ENCODE assay signal across 8 cellular contexts in the genomic region with DNA sequence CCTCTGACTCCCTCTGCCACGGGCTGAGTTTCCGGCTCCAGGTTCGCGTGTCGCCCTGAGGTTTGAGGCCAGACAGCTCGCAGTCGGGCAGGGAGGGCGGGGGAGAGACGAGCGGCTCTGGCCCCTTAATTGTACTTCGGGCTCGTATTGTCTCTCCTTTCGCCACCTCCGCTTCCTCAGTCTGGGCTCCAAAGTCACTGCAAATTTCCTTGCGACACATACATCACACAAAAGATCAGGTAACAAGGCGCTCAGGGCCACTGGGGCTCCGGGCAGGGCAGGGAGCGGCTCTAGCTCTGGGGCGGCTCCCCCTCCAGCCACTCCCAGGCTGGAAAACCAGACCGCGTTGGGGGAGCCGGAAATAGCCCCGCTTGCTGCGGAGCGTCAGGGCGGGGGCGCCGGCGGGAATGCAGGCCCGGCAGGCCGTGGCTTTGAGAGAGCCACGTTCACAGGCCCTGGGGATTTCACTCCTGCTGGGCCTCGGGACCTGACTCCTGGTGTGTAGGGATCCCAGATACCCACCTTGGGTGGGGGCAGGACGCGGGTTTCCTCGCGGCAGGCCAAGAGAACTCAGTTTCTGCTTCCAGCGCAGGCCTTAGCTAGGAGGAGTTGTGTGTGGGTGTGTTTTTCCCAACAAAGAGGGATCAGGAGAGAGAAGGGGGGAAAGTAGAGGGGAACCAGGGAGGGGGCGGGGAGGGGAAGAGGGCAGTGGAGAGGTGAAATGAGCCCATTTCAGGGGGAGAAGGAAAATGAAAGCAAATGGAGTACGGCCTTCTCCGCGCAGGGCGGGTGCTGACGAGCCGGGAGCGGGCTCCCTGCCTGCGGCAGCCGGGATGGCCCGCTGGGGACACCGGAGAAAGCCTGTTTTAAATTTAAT. TPM values are rescaled to one million over a fixed set of nuclear protein-coding genes. Genes with fewer than 3 reads are reported as not detected.
DNase-seq lines count a peak whose midpoint lies in the region; ATAC-seq and TF ChIP-seq lines count a peak whose summit lies in the region.

No MANE protein-coding gene starts in this region.

- peaks cover 30% of the 10 kb centered on the region for H3K4me1 ChIP-seq in mesenchymal stem cell (ENCODE audit: control insufficient read depth, insufficient read depth, low read depth, low read length)

- peak overlapping the region; percentile 5 to 64 for H3K4ac ChIP-seq in mesenchymal stem cell (ENCODE audit: low read depth in 1 of 2, low read length in 2 of 2)

- H3K27ac ChIP-seq in mesenchymal stem cell (ENCODE audit: low read length, poor library complexity, severe bottlenecking): peak overlapping the region; percentile 83

- no peaks in the 10 kb centered on the region for H3K9me3 ChIP-seq in mesenchymal stem cell (ENCODE audit: control insufficient read depth, low read length)

- TF ChIP-seq CTCF in GM12864 (IDR thresholded peaks at IDR 0.05; ENCODE audit: low read depth, low read length, missing control alignments) (no peak), cardiac fibroblast (IDR thresholded peaks at IDR 0.05; ENCODE audit: low read depth, low read length) (peak; percentile 3), GM13976 (IDR thresholded peaks at IDR 0.05; ENCODE audit: borderline replicate concordance, control extremely low read depth, extremely low read depth, insufficient read depth, missing control alignments) (no peak)

- H2BK15ac ChIP-seq in mesenchymal stem cell (ENCODE audit: low read depth, poor library complexity, severe bottlenecking): peak overlapping the region; percentile 66

- in situ Hi-C loops in GM13976 (cut with MboI; ENCODE audit: low sequenced_read_pairs, unreplicated experiment): no loop called here

- 3% methylated on average over 50 of the region's 50 CpGs for WGBS in mesenchymal stem cell

- H3K4me2 ChIP-seq in mesenchymal stem cell (ENCODE audit: low read length, poor library complexity, severe bottlenecking): peak overlapping the region; percentile 64

- no peak overlapping the region for H2AFZ ChIP-seq in mesenchymal stem cell (ENCODE audit: low read depth, low read length)

- H3K27me3 ChIP-seq in mesenchymal stem cell (ENCODE audit: control insufficient read depth in 1 of 2, insufficient read depth in 1 of 2, low read length in 2 of 2): peaks cover 0 to 4% of the 10 kb centered on the region in 2 experiments

- no peak overlapping the region for H3K23ac ChIP-seq in mesenchymal stem cell (ENCODE audit: low read length in 2 of 2)

- DNase-seq in GM12864 (ENCODE audit: low read depth) (no peak), NCI-H1417 treated with DMSO at 0.1 percent for 48 hours (lab: John Stamatoyannopoulos, UW) (peak; percentile 46), cardiac fibroblast (ENCODE audit: low read depth in 2 of 2) (no peak), mesenchymal stem cell (peak; percentile 72), GM13976 (ENCODE audit: low spot score) (no peak)
- no peak for DNase-seq in activated CD8-positive, alpha-beta memory T cell treated with anti-CD3 and anti-CD28 coated beads for 24 hours

- peak overlapping the region; percentile 98 for H3K9ac ChIP-seq in mesenchymal stem cell (ENCODE audit: low read length)

- peak overlapping the region; percentile 89 for H2BK120ac ChIP-seq in mesenchymal stem cell (ENCODE audit: low read depth, low read length)

- peak overlapping the region; percentile 50 to 54 for H3K18ac ChIP-seq in mesenchymal stem cell (ENCODE audit: low read depth in 1 of 2, low read length in 2 of 2)

- peak overlapping the region in 1 of 2 experiments; percentile 15 for H2BK12ac ChIP-seq in mesenchymal stem cell (ENCODE audit: low read length in 2 of 2)

- no peak overlapping the region for H3K14ac ChIP-seq in mesenchymal stem cell (ENCODE audit: low read length in 2 of 2)

- no peaks in the 10 kb centered on the region for H3K79me1 ChIP-seq in mesenchymal stem cell (replicated peaks; ENCODE audit: low read length, poor library complexity, severe bottlenecking)

- peak overlapping the region; percentile 43 for H3K4me3 ChIP-seq in GM12864 (ENCODE audit: low read depth, low read length)
- H3K4me3 ChIP-seq in cardiac fibroblast (replicated peaks in 1 of 2; ENCODE audit: low read depth in 2 of 2, low read length in 2 of 2): peak overlapping the region; percentile 26 to 33
- H3K4me3 ChIP-seq in mesenchymal stem cell (ENCODE audit: insufficient read depth in 1 of 2, low read depth in 1 of 2, low read length in 2 of 2): peak overlapping the region; percentile 63 to 87

- H2AK5ac ChIP-seq in mesenchymal stem cell (ENCODE audit: low read length, severe bottlenecking): peak overlapping the region; percentile 21

- H4K91ac ChIP-seq in mesenchymal stem cell (ENCODE audit: low read length): peak overlapping the region; percentile 36

- peak overlapping the region; percentile 63 for H4K8ac ChIP-seq in mesenchymal stem cell (ENCODE audit: low read length)

- ATAC-seq in HG03457 (IDR thresholded peaks at IDR 0.05; ENCODE audit: unreplicated experiment) (no peak), GM19452 (IDR thresholded peaks at IDR 0.05; ENCODE audit: unreplicated experiment) (no peak)

- peak overlapping the region; percentile 73 for H2BK5ac ChIP-seq in mesenchymal stem cell (ENCODE audit: low read depth, low read length, poor library complexity, severe bottlenecking)

- H3K36me3 ChIP-seq in mesenchymal stem cell (ENCODE audit: control insufficient read depth in 1 of 2, insufficient read depth in 2 of 2, low read depth in 1 of 2, low read length in 2 of 2): no peaks in the 10 kb centered on the region

RNA-seq across cellular contexts. Expression of a gene that starts 4.4 kb away (rescaled TPM):
- polyA plus RNA-seq in mesenchymal stem cell (2013, experiment 1 of 2): 18.0 TPM
- 18.5 TPM for polyA plus RNA-seq in mesenchymal stem cell (2013, experiment 2 of 2)

RNA-seq across cellular contexts. Expression of a gene that starts 10.6 kb away (rescaled TPM):
- polyA plus RNA-seq in mesenchymal stem cell (2013, experiment 1 of 2): 8.9 TPM
- polyA plus RNA-seq in mesenchymal stem cell (2013, experiment 2 of 2): 9.4 TPM

RNA-seq across cellular contexts. Expression of a gene that starts 13.2 kb away (rescaled TPM):
- 66.4 TPM for polyA plus RNA-seq in mesenchymal stem cell (2013, experiment 1 of 2)
- 67.1 TPM for polyA plus RNA-seq in mesenchymal stem cell (2013, experiment 2 of 2)

RNA-seq across cellular contexts. Expression of a gene that starts 20.8 kb away (rescaled TPM):
- 2.4 TPM for polyA plus RNA-seq in mesenchymal stem cell (2013, experiment 1 of 2)
- polyA plus RNA-seq in mesenchymal stem cell (2013, experiment 2 of 2): 1.7 TPM

RNA-seq across cellular contexts. Expression of a gene that starts 22.6 kb away (rescaled TPM):
- 1.1 TPM for polyA plus RNA-seq in mesenchymal stem cell (2013, experiment 1 of 2)
- 0.97 TPM for polyA plus RNA-seq in mesenchymal stem cell (2013, experiment 2 of 2)

Comparison
In these comparisons a context has a peak if more than half of its experiments do, and no peak if none do; other contexts are left out.
1. DNase-seq: peak in NCI-H1417 treated with DMSO at 0.1 percent for 48 hours (single experiment) and mesenchymal stem cell (single experiment); none in GM12864 (single experiment), cardiac fibroblast (0 of 2), GM13976 (single experiment) and activated CD8-positive, alpha-beta memory T cell treated with anti-CD3 and anti-CD28 coated beads for 24 hours (single experiment).
2. Peak in every context shown above with its lines, with median percentiles within 50 percentile points of each other: H3K4me3 ChIP-seq.